In genomic region chr1:201769966-201770365, GRCh38 we compare ENCODE assay signal across 16 cellular contexts.
A peak's percentile ranks its signal among the peaks of the same experiment; 100 is the strongest.
DNase-seq lines count a peak whose midpoint lies in the region; ATAC-seq lines count a peak whose summit lies in the region.
"Had no signal": no experiment of that assay in that cellular context is flagged by ENCODE, and none has a peak within 500 bp of the region (broad histone marks: within the 10 kb centered on the region; RNA-seq: fewer than 3 reads in every experiment).

No MANE protein-coding gene starts in this region.

- ATAC-seq in HG03457 (IDR thresholded peaks at IDR 0.05; ENCODE audit: unreplicated experiment) (no peak), HG03097 (IDR thresholded peaks at IDR 0.05; ENCODE audit: low FRiP score, unreplicated experiment) (no peak), HG02870 (IDR thresholded peaks at IDR 0.05; ENCODE audit: unreplicated experiment) (no peak)
- ATAC-seq: HepG2 had no signal

- H3K36me3 ChIP-seq in ACC112 (ENCODE audit: insufficient read depth, low read length): peaks cover 20% of the 10 kb centered on the region
- H3K36me3 ChIP-seq: gastrocnemius medialis, SJSA1, upper lobe of left lung had no signal

- peaks cover 88% of the 10 kb centered on the region for H3K4me1 ChIP-seq in ACC112 (ENCODE audit: control insufficient read depth, insufficient read depth, low read length, unreplicated experiment)

- no peaks in the 10 kb centered on the region for H3K27me3 ChIP-seq in ACC112 (ENCODE audit: insufficient read depth, low read length)
- H3K27me3 ChIP-seq: gastrocnemius medialis, SJSA1, upper lobe of left lung had no signal

- no peak overlapping the region for H2AFZ ChIP-seq in ACC112 (ENCODE audit: low read length, unreplicated experiment)

- no peak overlapping the region for H3K4me3 ChIP-seq in ACC112 (ENCODE audit: low read depth, low read length)
- H3K4me3 ChIP-seq: gastrocnemius medialis, SJSA1, upper lobe of left lung had no signal

- DNase-seq in NCI-H69 (lab: John Stamatoyannopoulos, UW) (peak; percentile 70), fibroblast of gingiva (ENCODE audit: low read depth) (peak; percentile 86), middle frontal gyrus (ENCODE audit: extremely low spot score, low spot score) (peak; percentile 90), SKM-1 treated with dmso at 0.1 percent for 144 hours (lab: John Stamatoyannopoulos, UW; ENCODE audit: unreplicated experiment) (no peak)
- DNase-seq: activated CD4-positive, alpha-beta T cell treated with anti-CD3 and anti-CD28 coated beads, Interleukin-2, amount 10 ng/mL, durations not matched to agents 24 days and 14 days; naive B cell; NCI-H2107; stimulated activated CD4-positive, alpha-beta T cell treated with anti-CD3 and anti-CD28 coated beads, Interleukin-4, amount 100 ng/mL, for 24 hours; upper lobe of left lung had no signal

- H3K79me2 ChIP-seq in ACC112 (ENCODE audit: control insufficient read depth, insufficient read depth, low read length, unreplicated experiment): peaks cover 75% of the 10 kb centered on the region

- peak overlapping the region; percentile 58 for H3K27ac ChIP-seq in ACC112 (ENCODE audit: low read depth, low read length)
- H3K27ac ChIP-seq: gastrocnemius medialis, SJSA1, upper lobe of left lung had no signal
